15 cellular contexts compared by ENCODE assay signal in the genomic region with DNA sequence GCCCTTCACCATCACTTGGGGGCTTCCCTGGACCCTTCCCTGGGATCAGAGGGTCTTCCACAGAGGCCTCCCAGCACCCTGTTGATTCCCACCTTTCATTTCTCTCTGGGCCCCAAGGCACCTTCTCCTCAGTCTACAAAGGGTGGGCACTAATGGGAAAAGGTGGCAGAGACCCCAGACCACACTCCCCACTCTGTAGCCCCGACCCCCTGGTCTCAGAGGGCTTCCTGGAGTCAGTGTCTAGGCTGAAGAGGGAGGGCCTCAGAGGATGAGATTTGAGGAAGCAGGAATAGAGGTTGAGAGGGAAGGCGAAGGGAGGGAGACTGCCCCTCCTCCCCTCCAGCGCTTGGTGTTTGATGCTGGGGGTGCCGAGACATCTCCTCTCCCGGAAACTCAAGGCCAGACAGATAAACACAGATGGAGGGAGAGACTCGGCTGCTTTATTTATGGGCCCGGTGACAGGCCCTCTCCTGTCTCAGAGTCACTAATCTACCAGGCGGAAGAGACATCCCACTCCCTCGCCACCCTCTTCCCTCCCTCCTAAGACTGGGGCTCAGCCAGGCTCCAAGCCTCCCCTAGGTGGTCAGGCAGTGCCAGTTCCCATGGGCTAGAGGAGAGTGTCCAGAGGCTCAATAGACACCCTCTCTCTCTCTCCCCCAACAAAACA. TPM values are rescaled to one million over a fixed set of nuclear protein-coding genes. Genes with fewer than 3 reads are reported as not detected.
DNase-seq lines count a peak whose midpoint lies in the region; ATAC-seq and TF ChIP-seq lines count a peak whose summit lies in the region.
"Had no signal": no experiment of that assay in that cellular context is flagged by ENCODE, and none has a peak within 500 bp of the region (broad histone marks: within the 10 kb centered on the region; RNA-seq: fewer than 3 reads in every experiment).

No MANE protein-coding gene starts in this region.

- POLR2A ChIA-PET in HCT116 (lab: Charles Lee), result no interaction called here

- no peaks in the 10 kb centered on the region for H3K9me2 ChIP-seq in HCT116 (ENCODE audit: insufficient read depth)

- no peak overlapping the region for H3K9ac ChIP-seq in HCT116 (ENCODE audit: low read length)

- H2AFZ ChIP-seq in HCT116 (ENCODE audit: low read depth, low read length, poor library complexity, severe bottlenecking), result no peak overlapping the region
- H2AFZ ChIP-seq: PC-9 had no signal

- BruUV-seq in HCT116 (replicated peaks; lab: Mats Ljungman, UMichigan), result no TSS peak

- no peaks in the 10 kb centered on the region for H3K27me3 ChIP-seq in HCT116 (ENCODE audit: insufficient read depth, low read length)

- no peak for ATAC-seq in HCT116
- ATAC-seq: SK-N-SH treated with all-trans-retinoic acid at 6 μM for 48 hours had no signal

- intact Hi-C loops in HCT116 (cut with micrococcal nuclease), result no loop called here

- no peak for DNase-seq in HCT116 (ENCODE audit: low read depth, low spot score)
- peak; percentile 28 for DNase-seq in OCI-M2 (lab: John Stamatoyannopoulos, UW; ENCODE audit: unreplicated experiment)
- peak; percentile 49 for DNase-seq in amniotic epithelial cell (ENCODE audit: low read depth)
- peak; percentile 68 for DNase-seq in nephron progenitor cell
- DNase-seq in NCI-H526 treated with DMSO at 0.1 percent for 48 hours (lab: John Stamatoyannopoulos, UW), result no peak
- DNase-seq in stimulated activated CD4-positive, alpha-beta T cell treated with anti-CD3 and anti-CD28 coated beads, Interleukin-2, amount 100 ng/mL, for 48 hours, result no peak
- DNase-seq in SHP77 (lab: John Stamatoyannopoulos, UW), result no peak
- DNase-seq: ACHN; CD4-positive, alpha-beta memory T cell; GF-D8; NCI-H1436 treated with DMSO at 0.1 percent for 48 hours; NCI-H2081 treated with DMSO at 0.1 percent for 48 hours; NCI-H524; PC-9 had no signal

- H3K4me1 ChIP-seq in HCT116 (ENCODE audit: control insufficient read depth in 1 of 2, insufficient read depth in 2 of 2, low read length in 2 of 2), result peaks cover 2 to 31% of the 10 kb centered on the region in 2 experiments

- no peaks in the 10 kb centered on the region for H4K20me1 ChIP-seq in HCT116 (ENCODE audit: insufficient read depth)

- H3K4me1 Mint-ChIP-seq in nephron progenitor cell, result peaks cover 88% of the 10 kb centered on the region

- no peaks in the 10 kb centered on the region for H3K36me3 ChIP-seq in HCT116 (ENCODE audit: control insufficient read depth in 1 of 2, insufficient read depth in 2 of 2, low read length in 2 of 2)

- H3K79me2 ChIP-seq in HCT116 (ENCODE audit: insufficient read depth, low read length), result no peaks in the 10 kb centered on the region

- no peaks in the 10 kb centered on the region for H3K9me3 ChIP-seq in HCT116 (ENCODE audit: control insufficient read depth in 1 of 2, insufficient read depth in 1 of 2, low read depth in 1 of 2, low read length in 2 of 2)

- RAD21 ChIA-PET in HCT116 (lab: Charles Lee; ENCODE audit: low non-redundant PET in 1 of 2, low total read pairs in 2 of 2, uncharacterized antibody in 2 of 2, unreplicated experiment in 2 of 2), result no interaction called here

- no peak overlapping the region for H3K27ac ChIP-seq in HCT116 (ENCODE audit: low read depth, low read length)
- H3K27ac ChIP-seq: PC-9 had no signal

- H3K4me3 ChIP-seq in HCT116 (replicated peaks in 1 of 2; ENCODE audit: low read depth in 1 of 2, low read length in 2 of 2), result no peak overlapping the region
- H3K4me3 ChIP-seq: PC-9 had no signal

- no peak for TF ChIP-seq CTCF in HCT116 (IDR thresholded peaks at IDR 0.05 in 2 of 3, conservative IDR thresholded peaks at IDR 0.05 in 1 of 3; ENCODE audit: borderline replicate concordance in 1 of 3, insufficient read depth in 1 of 3, low read depth in 2 of 3, low read length in 2 of 3)
- TF ChIP-seq CTCF in nephron progenitor cell (IDR thresholded peaks at IDR 0.05), result no peak

- TF ChIP-seq RAD21 in HCT116 (IDR thresholded peaks at IDR 0.05; ENCODE audit: low read depth), result no peak

- H3K27me3 Mint-ChIP-seq in nephron progenitor cell (ENCODE audit: low read depth, poor library complexity), result peaks cover 5% of the 10 kb centered on the region

- CTCF ChIA-PET in HCT116 (lab: Charles Lee), result no interaction called here

- peak overlapping the region; percentile 93 for H3K27ac Mint-ChIP-seq in nephron progenitor cell

- 0 out of 2 replicates have a peak overlapping the region, but pooled peaks have one; percentile 65 for H3K4me2 ChIP-seq in HCT116 (ENCODE audit: low read length)

- no peaks in the 10 kb centered on the region for H3K9me3 Mint-ChIP-seq in nephron progenitor cell

- H3K4me3 Mint-ChIP-seq in nephron progenitor cell, result peak overlapping the region; percentile 13
- H3K4me3 Mint-ChIP-seq: CD4-positive, alpha-beta memory T cell had no signal

- no peaks in the 10 kb centered on the region for H3K36me3 Mint-ChIP-seq in nephron progenitor cell (ENCODE audit: low read depth)

- TF ChIP-seq POLR2A in HCT116 (IDR thresholded peaks at IDR 0.05; ENCODE audit: borderline replicate concordance, extremely low read depth, insufficient read depth, insufficient read length), result no peak

TF ChIP-seq in HCT116, 20 proteins besides CTCF, POLR2A, EP300 and RAD21 (continues in another document):
- TF ChIP-seq, protein P1, sequence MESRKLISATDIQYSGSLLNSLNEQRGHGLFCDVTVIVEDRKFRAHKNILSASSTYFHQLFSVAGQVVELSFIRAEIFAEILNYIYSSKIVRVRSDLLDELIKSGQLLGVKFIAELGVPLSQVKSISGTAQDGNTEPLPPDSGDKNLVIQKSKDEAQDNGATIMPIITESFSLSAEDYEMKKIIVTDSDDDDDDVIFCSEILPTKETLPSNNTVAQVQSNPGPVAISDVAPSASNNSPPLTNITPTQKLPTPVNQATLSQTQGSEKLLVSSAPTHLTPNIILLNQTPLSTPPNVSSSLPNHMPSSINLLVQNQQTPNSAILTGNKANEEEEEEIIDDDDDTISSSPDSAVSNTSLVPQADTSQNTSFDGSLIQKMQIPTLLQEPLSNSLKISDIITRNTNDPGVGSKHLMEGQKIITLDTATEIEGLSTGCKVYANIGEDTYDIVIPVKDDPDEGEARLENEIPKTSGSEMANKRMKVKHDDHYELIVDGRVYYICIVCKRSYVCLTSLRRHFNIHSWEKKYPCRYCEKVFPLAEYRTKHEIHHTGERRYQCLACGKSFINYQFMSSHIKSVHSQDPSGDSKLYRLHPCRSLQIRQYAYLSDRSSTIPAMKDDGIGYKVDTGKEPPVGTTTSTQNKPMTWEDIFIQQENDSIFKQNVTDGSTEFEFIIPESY (IDR thresholded peaks at IDR 0.05; ENCODE audit: extremely low read depth, insufficient replicate concordance, low read length), result no peak
- TF ChIP-seq EZH2phosphoT487 (IDR thresholded peaks at IDR 0.05; ENCODE audit: borderline replicate concordance) (no peak), SP1 (IDR thresholded peaks at IDR 0.05; ENCODE audit: low read depth) (no peak), ZFX (IDR thresholded peaks at IDR 0.05) (no peak), CEBPB (IDR thresholded peaks at IDR 0.05; ENCODE audit: low read depth) (no peak), JUND (IDR thresholded peaks at IDR 0.05) (no peak), TCF7L2 (IDR thresholded peaks at IDR 0.05; ENCODE audit: borderline replicate concordance, extremely low read depth, insufficient read depth, insufficient read length) (no peak), EZH2 (IDR thresholded peaks at IDR 0.05) (no peak), SIN3A (IDR thresholded peaks at IDR 0.05; ENCODE audit: low read depth) (no peak), SRF (IDR thresholded peaks at IDR 0.05; ENCODE audit: low read depth) (no peak), ZNF274 (IDR thresholded peaks at IDR 0.05; ENCODE audit: low read depth, low read length) (no peak)
- TF ChIP-seq, protein P2, sequence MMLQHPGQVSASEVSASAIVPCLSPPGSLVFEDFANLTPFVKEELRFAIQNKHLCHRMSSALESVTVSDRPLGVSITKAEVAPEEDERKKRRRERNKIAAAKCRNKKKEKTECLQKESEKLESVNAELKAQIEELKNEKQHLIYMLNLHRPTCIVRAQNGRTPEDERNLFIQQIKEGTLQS (IDR thresholded peaks at IDR 0.05), result no peak
- TF ChIP-seq, protein P3, sequence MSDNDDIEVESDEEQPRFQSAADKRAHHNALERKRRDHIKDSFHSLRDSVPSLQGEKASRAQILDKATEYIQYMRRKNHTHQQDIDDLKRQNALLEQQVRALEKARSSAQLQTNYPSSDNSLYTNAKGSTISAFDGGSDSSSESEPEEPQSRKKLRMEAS (IDR thresholded peaks at IDR 0.05), result no peak
- TF ChIP-seq, protein P4, sequence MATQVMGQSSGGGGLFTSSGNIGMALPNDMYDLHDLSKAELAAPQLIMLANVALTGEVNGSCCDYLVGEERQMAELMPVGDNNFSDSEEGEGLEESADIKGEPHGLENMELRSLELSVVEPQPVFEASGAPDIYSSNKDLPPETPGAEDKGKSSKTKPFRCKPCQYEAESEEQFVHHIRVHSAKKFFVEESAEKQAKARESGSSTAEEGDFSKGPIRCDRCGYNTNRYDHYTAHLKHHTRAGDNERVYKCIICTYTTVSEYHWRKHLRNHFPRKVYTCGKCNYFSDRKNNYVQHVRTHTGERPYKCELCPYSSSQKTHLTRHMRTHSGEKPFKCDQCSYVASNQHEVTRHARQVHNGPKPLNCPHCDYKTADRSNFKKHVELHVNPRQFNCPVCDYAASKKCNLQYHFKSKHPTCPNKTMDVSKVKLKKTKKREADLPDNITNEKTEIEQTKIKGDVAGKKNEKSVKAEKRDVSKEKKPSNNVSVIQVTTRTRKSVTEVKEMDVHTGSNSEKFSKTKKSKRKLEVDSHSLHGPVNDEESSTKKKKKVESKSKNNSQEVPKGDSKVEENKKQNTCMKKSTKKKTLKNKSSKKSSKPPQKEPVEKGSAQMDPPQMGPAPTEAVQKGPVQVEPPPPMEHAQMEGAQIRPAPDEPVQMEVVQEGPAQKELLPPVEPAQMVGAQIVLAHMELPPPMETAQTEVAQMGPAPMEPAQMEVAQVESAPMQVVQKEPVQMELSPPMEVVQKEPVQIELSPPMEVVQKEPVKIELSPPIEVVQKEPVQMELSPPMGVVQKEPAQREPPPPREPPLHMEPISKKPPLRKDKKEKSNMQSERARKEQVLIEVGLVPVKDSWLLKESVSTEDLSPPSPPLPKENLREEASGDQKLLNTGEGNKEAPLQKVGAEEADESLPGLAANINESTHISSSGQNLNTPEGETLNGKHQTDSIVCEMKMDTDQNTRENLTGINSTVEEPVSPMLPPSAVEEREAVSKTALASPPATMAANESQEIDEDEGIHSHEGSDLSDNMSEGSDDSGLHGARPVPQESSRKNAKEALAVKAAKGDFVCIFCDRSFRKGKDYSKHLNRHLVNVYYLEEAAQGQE (IDR thresholded peaks at IDR 0.05; ENCODE audit: low read depth), result no peak

RNA-seq across cellular contexts. Expression of a gene that starts 18.5 kb away (rescaled TPM):
- total RNA-seq in HCT116 (2021; ENCODE audit: unreplicated experiment), result 22.2 TPM
- polyA plus RNA-seq in HCT116 (2012), result 26.8 and 27.2 TPM in 2 replicates

RNA-seq across cellular contexts. Expression of a gene that starts 26.5 kb away (rescaled TPM):
- total RNA-seq in HCT116 (2021; ENCODE audit: unreplicated experiment), result 10.8 TPM
- polyA plus RNA-seq in HCT116 (2012), result 5.9 and 6.0 TPM in 2 replicates
- total RNA-seq: CD4-positive, alpha-beta memory T cell had no signal
- polyA plus RNA-seq: CD4-positive, alpha-beta memory T cell had no signal

RNA-seq across cellular contexts. Expression of a gene that starts 36.4 kb away (rescaled TPM):
- total RNA-seq in HCT116 (2021; ENCODE audit: unreplicated experiment), result 53.2 TPM
- 55.9 and 58.2 TPM in 2 replicates for polyA plus RNA-seq in HCT116 (2012)

RNA-seq across cellular contexts. Expression of a gene that starts 46.0 kb away (rescaled TPM):
- total RNA-seq in HCT116 (2021; ENCODE audit: unreplicated experiment), result 0.76 TPM
- 1.2 and 1.6 TPM in 2 replicates for polyA plus RNA-seq in HCT116 (2012)
- polyA plus RNA-seq: CD4-positive, alpha-beta memory T cell had no signal

RNA-seq across cellular contexts. Expression of a gene that starts 46.2 kb away (rescaled TPM):
- 112 TPM for total RNA-seq in HCT116 (2021; ENCODE audit: unreplicated experiment)
- polyA plus RNA-seq in HCT116 (2012), result 162 and 165 TPM in 2 replicates

Comparison
In these comparisons a context has a peak if more than half of its experiments do, and no peak if none do; other contexts are left out.
1. DNase-seq: peak in OCI-M2 (single experiment), amniotic epithelial cell (single experiment) and nephron progenitor cell (single experiment); none in HCT116 (single experiment), NCI-H526 treated with DMSO at 0.1 percent for 48 hours (single experiment), stimulated activated CD4-positive, alpha-beta T cell treated with anti-CD3 and anti-CD28 coated beads, Interleukin-2, amount 100 ng/mL, for 48 hours (0 of 2) and SHP77 (0 of 2).